27 cellular contexts compared by ENCODE assay signal in genomic region chr1:204729516-204729915, GRCh38. TPM values are rescaled to one million over a fixed set of nuclear protein-coding genes. Genes with fewer than 3 reads are reported as not detected.
"Had no signal": no experiment of that assay in that cellular context is flagged by ENCODE, and none has a peak within 500 bp of the region (broad histone marks: within the 10 kb centered on the region; RNA-seq: fewer than 3 reads in every experiment).

No MANE protein-coding gene starts in this region.

- H3K4me3 Mint-ChIP-seq: dendritic cell treated with granulocyte-macrophage colony-stimulating factor and Interleukin-4, amounts not matched to agents 40 ng/mL and 50 ng/mL, for 4 days; effector memory CD8-positive, alpha-beta T cell; endodermal cell had no signal

- FAIRE-seq: colon, endometrium, islet of Langerhans, keratinocyte had no signal

- H3K9me3 ChIP-seq: esophagus squamous epithelium, gastrocnemius medialis, heart right ventricle, left lung, lower lobe of right lung had no signal

- H3K27ac ChIP-seq: epithelial cell of prostate, esophagus squamous epithelium, gastrocnemius medialis, heart right ventricle, left lung, lower lobe of right lung had no signal

- H3K4me1 ChIP-seq: gastrocnemius medialis, heart right ventricle, left lung, lower lobe of right lung had no signal

- H3K4me3 ChIP-seq: esophagus squamous epithelium, gastrocnemius medialis, heart right ventricle, left lung, lower lobe of right lung had no signal

- H3K9me3 Mint-ChIP-seq: dendritic cell treated with granulocyte-macrophage colony-stimulating factor and Interleukin-4, amounts not matched to agents 40 ng/mL and 50 ng/mL, for 4 days; effector memory CD8-positive, alpha-beta T cell; endodermal cell had no signal

- H3K36me3 ChIP-seq: esophagus squamous epithelium, gastrocnemius medialis, heart right ventricle, left lung, lower lobe of right lung had no signal

- ATAC-seq: effector memory CD8-positive, alpha-beta T cell; esophagus mucosa; gastrocnemius medialis; heart right ventricle; left cardiac atrium; left ventricle myocardium superior; lower lobe of right lung had no signal

- H3K27ac Mint-ChIP-seq: dendritic cell treated with granulocyte-macrophage colony-stimulating factor and Interleukin-4, amounts not matched to agents 40 ng/mL and 50 ng/mL, for 4 days; effector memory CD8-positive, alpha-beta T cell; endodermal cell had no signal

- DNase-seq: cortex of kidney; effector CD8-positive, alpha-beta T cell; effector memory CD8-positive, alpha-beta T cell; endodermal cell; erythroblast; esophagus squamous epithelium; foreskin fibroblast; foreskin melanocyte; gastrocnemius medialis; glutamatergic neuron; heart right ventricle; hippocampal formation; left cardiac atrium; left lung; left ventricle myocardium superior; lower lobe of right lung; mesenchymal stem cell; midbrain had no signal

RNA-seq across cellular contexts. Expression of gene LRRN2, which starts 44.0 kb away (rescaled TPM):
- total RNA-seq: glomerular endothelial cell, mononuclear cell had no signal
- polyA plus RNA-seq: keratinocyte had no signal
